In genomic region chr15:70190965-70191364, GRCh38 we compare ENCODE assay signal across 1 cellular context.
TF ChIP-seq lines count a peak whose summit lies in the region.

No MANE protein-coding gene starts in this region.

TF ChIP-seq in H1, 55 proteins besides CTCF, POLR2A, EP300 and RAD21 (continued from another document):
- TF ChIP-seq CHD1 (IDR thresholded peaks at IDR 0.05; ENCODE audit: low read depth, low read length) = no peak
- no peak for TF ChIP-seq TAF7 (optimal IDR thresholded peaks at IDR 0.05; ENCODE audit: borderline replicate concordance, low read depth, low read length)
- no peak for TF ChIP-seq ASH2L (IDR thresholded peaks at IDR 0.05; ENCODE audit: low read length)
- TF ChIP-seq KDM4A (IDR thresholded peaks at IDR 0.05; ENCODE audit: low read depth, low read length, severe bottlenecking) = no peak
- no peak for TF ChIP-seq TBP (IDR thresholded peaks at IDR 0.05; ENCODE audit: low read depth, low read length)
- TF ChIP-seq SP1 (IDR thresholded peaks at IDR 0.05; ENCODE audit: low read depth, low read length) = no peak
- no peak for TF ChIP-seq FOSL1 (IDR thresholded peaks at IDR 0.05; ENCODE audit: insufficient read depth, low read depth, low read length)
- TF ChIP-seq JUND (IDR thresholded peaks at IDR 0.05; ENCODE audit: low read length) = no peak
- TF ChIP-seq CREB1 (IDR thresholded peaks at IDR 0.05) = no peak
- TF ChIP-seq E2F6 (IDR thresholded peaks at IDR 0.05) = no peak
- TF ChIP-seq BRCA1 (IDR thresholded peaks at IDR 0.05; ENCODE audit: low read depth, low read length) = no peak
TF ChIP-seq in H1: peak in this region for 0.
